ENCODE assay signal across 15 cellular contexts in genomic region chr2:239952251-239952650, GRCh38.
DNase-seq lines count a peak whose midpoint lies in the region; TF ChIP-seq lines count a peak whose summit lies in the region.
"Had no signal": no experiment of that assay in that cellular context is flagged by ENCODE, and none has a peak within 500 bp of the region (broad histone marks: within the 10 kb centered on the region; RNA-seq: fewer than 3 reads in every experiment).

No MANE protein-coding gene starts in this region.

- H3K4me2 ChIP-seq in BLaER1 treated with 17β-estradiol and CSF1 and Interleukin-3, amounts not matched to agents 10 nM and 100 nM, result peak overlapping the region in 6 of 11 experiments; percentile 37 to 71 (median 66); a peak in 11 of 22 replicates

- intact Hi-C loops in MCF 10A (cut with micrococcal nuclease), result no loop called here

- no peaks in the 10 kb centered on the region for H3K27me3 Mint-ChIP-seq in MCF 10A (ENCODE audit: insufficient read depth, unreplicated experiment)
- H3K27me3 Mint-ChIP-seq: B cell, IgD-negative memory B cell had no signal

- DNase-seq in MCF 10A (ENCODE audit: unreplicated experiment) (no peak), suprapubic skin (ENCODE audit: low spot score in 2 of 2) (no peak)
- DNase-seq in activated naive CD4-positive, alpha-beta T cell treated with Interleukin-2 at 50 U/mL for 16 hours, result no peak
- DNase-seq: CD8-positive, alpha-beta T cell; GM23248; NCI-H1417; NCI-H2029; NCI-H510A had no signal

- CTCF ChIA-PET in MCF 10A (lab: Yijun Ruan, JAX), result no interaction called here

- no TSS peak for BruUV-seq in MCF 10A (replicated peaks; lab: Mats Ljungman, UMichigan)

- H3K9ac ChIP-seq in BLaER1 treated with 17β-estradiol and CSF1 and Interleukin-3, amounts not matched to agents 10 nM and 100 nM, result peak overlapping the region in 1 of 11 experiments; percentile 35; a peak in 1 of 22 replicates
- peak overlapping the region; percentile 70 to 90 for H3K9ac ChIP-seq in stomach smooth muscle (ENCODE audit: low read length in 2 of 2)
- H3K9ac ChIP-seq: GM23248 had no signal

- H3K36me3 Mint-ChIP-seq in MCF 10A (ENCODE audit: insufficient read depth, unreplicated experiment), result peaks cover 4% of the 10 kb centered on the region

- no peaks in the 10 kb centered on the region for H3K9me3 ChIP-seq in BLaER1 treated with 17β-estradiol and CSF1 and Interleukin-3, amounts not matched to agents 10 nM and 100 nM (replicated peaks in 1 of 11)
- H3K9me3 ChIP-seq in stomach smooth muscle (ENCODE audit: control insufficient read depth in 2 of 2, low read length in 2 of 2) (no peaks in the 10 kb centered on the region), suprapubic skin (no peaks in the 10 kb centered on the region)
- H3K9me3 ChIP-seq: Peyer's patch had no signal

- no peak overlapping the region for H3K4me3 Mint-ChIP-seq in MCF 10A (ENCODE audit: unreplicated experiment)
- H3K4me3 Mint-ChIP-seq: B cell; CD8-positive, alpha-beta T cell; IgD-negative memory B cell had no signal

- H4K20me1 ChIP-seq in BLaER1 treated with 17β-estradiol and CSF1 and Interleukin-3, amounts not matched to agents 10 nM and 100 nM, result peaks cover 0 to 8% (median 0%) of the 10 kb centered on the region in 11 experiments; a peak in 1 of 22 replicates

- TF ChIP-seq CTCF in MCF 10A (IDR thresholded peaks at IDR 0.05; ENCODE audit: unreplicated experiment) (no peak), suprapubic skin (IDR thresholded peaks at IDR 0.05) (no peak)

- no peak for TF ChIP-seq EP300 in suprapubic skin (IDR thresholded peaks at IDR 0.05)

- H3K4me3 ChIP-seq in BLaER1 treated with 17β-estradiol and CSF1 and Interleukin-3, amounts not matched to agents 10 nM and 100 nM, result no peak overlapping the region
- peak overlapping the region in 1 of 2 donors; percentile 68 for H3K4me3 ChIP-seq in stomach smooth muscle (ENCODE audit: low read length in 2 of 2)
- H3K4me3 ChIP-seq in suprapubic skin, result no peak overlapping the region
- H3K4me3 ChIP-seq: GM23248, Peyer's patch had no signal

- H3K36me3 ChIP-seq in BLaER1 treated with 17β-estradiol and CSF1 and Interleukin-3, amounts not matched to agents 10 nM and 100 nM, result peaks cover 6 to 27% (median 20%) of the 10 kb centered on the region in 11 experiments; a peak in 17 of 22 replicates
- H3K36me3 ChIP-seq in stomach smooth muscle (ENCODE audit: control insufficient read depth in 2 of 2, insufficient read depth in 2 of 2, low read length in 2 of 2) (peaks cover 0 to 3% of the 10 kb centered on the region in 2 donors), suprapubic skin (peaks cover 6% of the 10 kb centered on the region)
- H3K36me3 ChIP-seq: Peyer's patch had no signal

- H3K27ac ChIP-seq in BLaER1 treated with 17β-estradiol and CSF1 and Interleukin-3, amounts not matched to agents 10 nM and 100 nM, result peak overlapping the region in 7 of 11 experiments; percentile 8 to 55 (median 21); a peak in 5 of 22 replicates
- H3K27ac ChIP-seq in angular gyrus (ENCODE audit: low read depth, low read length) (peak overlapping the region; percentile 33), layer of hippocampus (ENCODE audit: low read depth, low read length) (peak overlapping the region; percentile 49), stomach smooth muscle (ENCODE audit: low read length) (peak overlapping the region; percentile 99), suprapubic skin (no peak overlapping the region)
- H3K27ac ChIP-seq: GM23248 had no signal

- no peaks in the 10 kb centered on the region for H3K4me1 Mint-ChIP-seq in MCF 10A (ENCODE audit: insufficient read depth, unreplicated experiment)
- H3K4me1 Mint-ChIP-seq: B cell, IgD-negative memory B cell had no signal

- no peaks in the 10 kb centered on the region for H3K9me3 Mint-ChIP-seq in MCF 10A (ENCODE audit: unreplicated experiment)
- H3K9me3 Mint-ChIP-seq: CD8-positive, alpha-beta T cell; IgD-negative memory B cell had no signal

- 100% methylated on average over 3 of the region's 5 CpGs for WGBS in suprapubic skin

- no peaks in the 10 kb centered on the region for H3K27me3 ChIP-seq in BLaER1 treated with 17β-estradiol and CSF1 and Interleukin-3, amounts not matched to agents 10 nM and 100 nM
- H3K27me3 ChIP-seq in layer of hippocampus (ENCODE audit: control insufficient read depth, insufficient read depth, low read length), result no peaks in the 10 kb centered on the region
- H3K27me3 ChIP-seq in stomach smooth muscle (ENCODE audit: control insufficient read depth in 1 of 2, insufficient read depth in 2 of 2, low read length in 2 of 2), result no peaks in the 10 kb centered on the region
- H3K27me3 ChIP-seq in suprapubic skin, result no peaks in the 10 kb centered on the region
- H3K27me3 ChIP-seq: Peyer's patch had no signal

- no peak for TF ChIP-seq POLR2A in suprapubic skin (IDR thresholded peaks at IDR 0.05)

- no peak overlapping the region for H3K27ac Mint-ChIP-seq in MCF 10A (ENCODE audit: low read depth, unreplicated experiment)
- H3K27ac Mint-ChIP-seq: B cell; CD8-positive, alpha-beta T cell; IgD-negative memory B cell had no signal

- peaks cover 36 to 84% (median 72%) of the 10 kb centered on the region in 10 experiments for H3K4me1 ChIP-seq in BLaER1 treated with 17β-estradiol and CSF1 and Interleukin-3, amounts not matched to agents 10 nM and 100 nM
- H3K4me1 ChIP-seq in stomach smooth muscle (ENCODE audit: control insufficient read depth, insufficient read depth, low read length), result peaks cover 49% of the 10 kb centered on the region
- peaks cover 26% of the 10 kb centered on the region for H3K4me1 ChIP-seq in suprapubic skin
- H3K4me1 ChIP-seq: Peyer's patch had no signal

- POLR2A ChIA-PET in MCF 10A (lab: Yijun Ruan, JAX), result no interaction called here
